1 cellular context compared by ENCODE assay signal in the genomic region with DNA sequence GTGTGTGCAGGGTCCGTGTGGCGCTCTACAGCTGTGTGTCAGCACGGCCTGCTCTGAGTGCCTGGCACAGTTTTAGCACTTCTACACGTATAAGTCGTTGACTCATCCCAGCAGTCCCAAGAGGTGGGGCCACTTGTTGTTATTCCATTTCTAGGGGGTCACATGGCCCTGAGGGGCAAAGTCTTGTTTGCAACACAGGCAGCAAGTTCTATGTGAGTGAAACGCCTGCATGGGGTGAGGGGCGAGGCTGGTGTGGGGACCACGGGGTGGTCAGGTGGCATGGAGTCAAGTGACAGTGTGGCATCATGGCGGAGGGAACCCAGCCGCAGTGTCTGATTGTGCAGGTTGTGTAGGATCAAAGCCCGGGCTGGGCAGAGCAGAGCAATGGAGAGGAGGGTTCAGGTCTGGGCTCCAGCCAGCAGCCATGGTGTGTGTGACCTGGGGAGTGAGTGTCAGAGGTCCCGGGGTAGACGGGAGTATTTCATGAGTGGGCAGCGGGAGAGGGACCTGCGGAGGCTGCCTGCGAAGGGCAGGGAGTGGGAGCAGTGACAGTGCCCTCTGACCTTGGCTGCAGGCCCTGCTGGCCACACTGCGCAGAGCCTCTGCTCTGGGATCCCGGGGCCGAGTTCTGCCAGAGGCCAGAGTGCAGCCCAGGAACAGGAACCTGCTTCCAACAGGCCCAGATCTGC.
TF ChIP-seq lines count a peak whose summit lies in the region.

No MANE protein-coding gene starts in this region.

TF ChIP-seq in HEK293, 187 proteins besides CTCF, POLR2A, EP300 and RAD21 (continued from another document):
- TF ChIP-seq ZNF785 (tag by site-specific recombination; IDR thresholded peaks at IDR 0.05) = no peak
- no peak for TF ChIP-seq ZNF350 (tag by site-specific recombination; IDR thresholded peaks at IDR 0.05)
- TF ChIP-seq, protein P1, sequence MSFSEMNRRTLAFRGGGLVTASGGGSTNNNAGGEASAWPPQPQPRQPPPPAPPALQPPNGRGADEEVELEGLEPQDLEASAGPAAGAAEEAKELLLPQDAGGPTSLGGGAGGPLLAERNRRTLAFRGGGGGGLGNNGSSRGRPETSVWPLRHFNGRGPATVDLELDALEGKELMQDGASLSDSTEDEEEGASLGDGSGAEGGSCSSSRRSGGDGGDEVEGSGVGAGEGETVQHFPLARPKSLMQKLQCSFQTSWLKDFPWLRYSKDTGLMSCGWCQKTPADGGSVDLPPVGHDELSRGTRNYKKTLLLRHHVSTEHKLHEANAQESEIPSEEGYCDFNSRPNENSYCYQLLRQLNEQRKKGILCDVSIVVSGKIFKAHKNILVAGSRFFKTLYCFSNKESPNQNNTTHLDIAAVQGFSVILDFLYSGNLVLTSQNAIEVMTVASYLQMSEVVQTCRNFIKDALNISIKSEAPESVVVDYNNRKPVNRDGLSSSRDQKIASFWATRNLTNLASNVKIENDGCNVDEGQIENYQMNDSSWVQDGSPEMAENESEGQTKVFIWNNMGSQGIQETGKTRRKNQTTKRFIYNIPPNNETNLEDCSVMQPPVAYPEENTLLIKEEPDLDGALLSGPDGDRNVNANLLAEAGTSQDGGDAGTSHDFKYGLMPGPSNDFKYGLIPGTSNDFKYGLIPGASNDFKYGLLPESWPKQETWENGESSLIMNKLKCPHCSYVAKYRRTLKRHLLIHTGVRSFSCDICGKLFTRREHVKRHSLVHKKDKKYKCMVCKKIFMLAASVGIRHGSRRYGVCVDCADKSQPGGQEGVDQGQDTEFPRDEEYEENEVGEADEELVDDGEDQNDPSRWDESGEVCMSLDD (tag by site-specific recombination; IDR thresholded peaks at IDR 0.05) = no peak
- TF ChIP-seq ZNF48 (tag by site-specific recombination; IDR thresholded peaks at IDR 0.05) = no peak
- peak; percentile 18; the same call in 1 of the 2 replicates for TF ChIP-seq ZFP69B (tag by site-specific recombination; IDR thresholded peaks at IDR 0.05)
- TF ChIP-seq, protein P2, sequence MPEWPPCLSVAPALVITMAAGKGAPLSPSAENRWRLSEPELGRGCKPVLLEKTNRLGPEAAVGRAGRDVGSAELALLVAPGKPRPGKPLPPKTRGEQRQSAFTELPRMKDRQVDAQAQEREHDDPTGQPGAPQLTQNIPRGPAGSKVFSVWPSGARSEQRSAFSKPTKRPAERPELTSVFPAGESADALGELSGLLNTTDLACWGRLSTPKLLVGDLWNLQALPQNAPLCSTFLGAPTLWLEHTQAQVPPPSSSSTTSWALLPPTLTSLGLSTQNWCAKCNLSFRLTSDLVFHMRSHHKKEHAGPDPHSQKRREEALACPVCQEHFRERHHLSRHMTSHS (tag by site-specific recombination; IDR thresholded peaks at IDR 0.05) = no peak
- TF ChIP-seq, protein P3, sequence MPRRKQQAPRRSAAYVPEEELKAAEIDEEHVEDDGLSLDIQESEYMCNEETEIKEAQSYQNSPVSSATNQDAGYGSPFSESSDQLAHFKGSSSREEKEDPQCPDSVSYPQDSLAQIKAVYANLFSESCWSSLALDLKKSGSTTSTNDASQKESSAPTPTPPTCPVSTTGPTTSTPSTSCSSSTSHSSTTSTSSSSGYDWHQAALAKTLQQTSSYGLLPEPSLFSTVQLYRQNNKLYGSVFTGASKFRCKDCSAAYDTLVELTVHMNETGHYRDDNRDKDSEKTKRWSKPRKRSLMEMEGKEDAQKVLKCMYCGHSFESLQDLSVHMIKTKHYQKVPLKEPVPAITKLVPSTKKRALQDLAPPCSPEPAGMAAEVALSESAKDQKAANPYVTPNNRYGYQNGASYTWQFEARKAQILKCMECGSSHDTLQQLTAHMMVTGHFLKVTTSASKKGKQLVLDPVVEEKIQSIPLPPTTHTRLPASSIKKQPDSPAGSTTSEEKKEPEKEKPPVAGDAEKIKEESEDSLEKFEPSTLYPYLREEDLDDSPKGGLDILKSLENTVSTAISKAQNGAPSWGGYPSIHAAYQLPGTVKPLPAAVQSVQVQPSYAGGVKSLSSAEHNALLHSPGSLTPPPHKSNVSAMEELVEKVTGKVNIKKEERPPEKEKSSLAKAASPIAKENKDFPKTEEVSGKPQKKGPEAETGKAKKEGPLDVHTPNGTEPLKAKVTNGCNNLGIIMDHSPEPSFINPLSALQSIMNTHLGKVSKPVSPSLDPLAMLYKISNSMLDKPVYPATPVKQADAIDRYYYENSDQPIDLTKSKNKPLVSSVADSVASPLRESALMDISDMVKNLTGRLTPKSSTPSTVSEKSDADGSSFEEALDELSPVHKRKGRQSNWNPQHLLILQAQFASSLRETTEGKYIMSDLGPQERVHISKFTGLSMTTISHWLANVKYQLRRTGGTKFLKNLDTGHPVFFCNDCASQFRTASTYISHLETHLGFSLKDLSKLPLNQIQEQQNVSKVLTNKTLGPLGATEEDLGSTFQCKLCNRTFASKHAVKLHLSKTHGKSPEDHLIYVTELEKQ (tag by site-specific recombination; IDR thresholded peaks at IDR 0.05; ENCODE audit: borderline replicate concordance) = no peak
